In the genomic region with DNA sequence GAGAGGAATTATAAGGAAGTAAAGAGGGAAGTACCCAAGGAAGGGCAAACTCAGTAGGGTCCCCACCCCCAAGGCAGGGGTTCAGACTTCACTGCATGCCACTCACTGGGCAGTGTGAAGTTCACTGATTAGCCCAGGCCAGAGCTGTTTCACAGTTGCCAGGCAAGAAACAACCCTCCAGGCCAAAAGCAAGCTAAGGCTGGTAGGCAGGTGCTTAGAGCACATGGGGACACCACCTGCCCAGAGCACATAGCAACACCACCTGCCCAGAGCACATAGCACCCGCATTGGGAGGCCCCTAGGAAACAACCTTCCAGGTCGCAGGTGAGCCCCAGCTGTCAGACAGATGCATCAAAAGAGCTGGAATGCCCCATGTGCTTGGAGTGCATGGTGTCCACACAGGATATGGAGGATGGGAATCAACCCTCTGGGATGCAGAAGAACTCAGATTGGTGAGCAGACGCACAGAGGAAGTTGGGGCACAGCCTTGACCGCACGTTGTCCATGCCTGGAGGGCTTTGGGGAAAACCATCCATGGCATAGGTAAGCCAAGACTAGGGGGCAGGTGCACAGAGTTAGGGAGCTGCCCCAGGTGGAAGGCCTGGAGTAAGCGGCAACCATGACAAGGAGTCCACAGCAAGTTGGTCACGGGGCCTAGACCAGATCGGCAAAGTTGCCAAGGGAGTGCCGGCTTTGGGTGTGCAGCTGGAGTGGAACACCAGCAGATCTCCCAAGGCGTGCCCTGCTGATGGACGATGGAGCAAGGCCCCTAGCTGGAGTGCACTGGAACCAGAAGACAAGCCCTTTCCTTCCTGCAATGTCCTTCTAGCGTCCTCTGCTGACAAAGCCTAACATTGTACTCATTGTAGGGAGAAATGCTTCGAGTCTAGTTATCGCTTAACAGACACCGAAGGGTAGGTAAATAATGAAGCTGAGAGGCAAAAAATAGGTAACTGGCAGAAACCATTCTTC, we compare ENCODE assay signal across 9 cellular contexts. TPM values are rescaled to one million over a fixed set of nuclear protein-coding genes. Genes with fewer than 3 reads are reported as not detected.
DNase-seq lines count a peak whose midpoint lies in the region; ATAC-seq and TF ChIP-seq lines count a peak whose summit lies in the region.
"Had no signal": no experiment of that assay in that cellular context is flagged by ENCODE, and none has a peak within 500 bp of the region (broad histone marks: within the 10 kb centered on the region; RNA-seq: fewer than 3 reads in every experiment).

No MANE protein-coding gene starts in this region.

- peaks cover 4% of the 10 kb centered on the region for H3K36me3 Mint-ChIP-seq in CD4-positive, alpha-beta T cell (ENCODE audit: low read depth)

- no peaks in the 10 kb centered on the region for H3K36me3 ChIP-seq in A673 (ENCODE audit: insufficient read depth, low read length, poor library complexity, severe bottlenecking)
- H3K36me3 ChIP-seq: neutrophil had no signal

- H3K27me3 ChIP-seq in A673 (replicated peaks; ENCODE audit: insufficient read depth, low read depth, low read length, poor library complexity): no peaks in the 10 kb centered on the region
- H3K27me3 ChIP-seq in CD4-positive, alpha-beta T cell (ENCODE audit: control insufficient read depth, insufficient read depth, low read length): no peaks in the 10 kb centered on the region
- H3K27me3 ChIP-seq: neutrophil had no signal

- no peak for ATAC-seq in stimulated activated naive CD8-positive, alpha-beta T cell treated with anti-CD3 and anti-CD28 coated beads, Interleukin-15, Interleukin-2, amounts not matched to agents 100 U/mL and 50 U/mL, for 24 hours
- ATAC-seq in CD4-positive, alpha-beta T cell (ENCODE audit: poor library complexity): no peak
- ATAC-seq in HG03439 (IDR thresholded peaks at IDR 0.05; ENCODE audit: unreplicated experiment): no peak

- POLR2A ChIA-PET in A673 (lab: Charles Lee; ENCODE audit: low non-redundant PET): no interaction called here
- POLR2A ChIA-PET in CD4-positive, alpha-beta T cell (lab: Charles Lee): interaction anchor here (2.9 to 3.2 kb wide), 3 partner anchors 23 to 51 kb away, joined by 20 to 43 read pairs (median 26); a partner anchor contains a TSS

- in situ Hi-C loops in GM13976 (cut with MboI; ENCODE audit: low sequenced_read_pairs, unreplicated experiment): loop anchor here (5.0 kb wide), 1 partner anchor 47 kb away; no protein-coding TSS in a partner anchor

- H3K4me3 Mint-ChIP-seq in CD4-positive, alpha-beta T cell: no peak overlapping the region

- intact Hi-C loops in A673 (cut with micrococcal nuclease; ENCODE audit: unreplicated experiment): loop anchor here (1.0 to 5.0 kb wide), 2 partner anchors 48 to 197 kb away; no protein-coding TSS in a partner anchor
- intact Hi-C loops in CD4-positive, alpha-beta T cell (cut with DNase I, micrococcal nuclease): loop anchor here (1.0 to 2.0 kb wide), 3 partner anchors 48 to 554 kb away; no protein-coding TSS in a partner anchor

- no peak overlapping the region for H3K27ac ChIP-seq in A673 (ENCODE audit: low read depth, low read length, poor library complexity, severe bottlenecking)
- H3K27ac ChIP-seq in CD4-positive, alpha-beta T cell (ENCODE audit: low read depth, low read length): no peak overlapping the region
- H3K27ac ChIP-seq: neutrophil had no signal

- H3K4me1 ChIP-seq in A673 (ENCODE audit: insufficient read depth, low read length, poor library complexity, severe bottlenecking): no peaks in the 10 kb centered on the region

- peaks cover 7% of the 10 kb centered on the region for H3K4me1 Mint-ChIP-seq in CD4-positive, alpha-beta T cell (ENCODE audit: low read depth)

- no peaks in the 10 kb centered on the region for H3K9me3 ChIP-seq in A673 (ENCODE audit: low read depth, low read length, poor library complexity, severe bottlenecking)
- no peaks in the 10 kb centered on the region for H3K9me3 ChIP-seq in CD4-positive, alpha-beta T cell (ENCODE audit: control insufficient read depth, low read length)
- H3K9me3 ChIP-seq: neutrophil had no signal

- TF ChIP-seq CTCF in A673 (conservative IDR thresholded peaks at IDR 0.05; ENCODE audit: low read depth, low read length) (peak; percentile 45), GM13976 (IDR thresholded peaks at IDR 0.05; ENCODE audit: borderline replicate concordance, control extremely low read depth, extremely low read depth, insufficient read depth, missing control alignments) (peak; percentile 15), fibroblast of the aortic adventitia (IDR thresholded peaks at IDR 0.05; ENCODE audit: insufficient read depth, low read length) (peak; percentile 68)
- no peak for TF ChIP-seq CTCF in CD4-positive, alpha-beta T cell (IDR thresholded peaks at IDR 0.05)

- no TSS peak for BruUV-seq in A673 (replicated peaks; lab: Mats Ljungman, UMichigan)

- H3K9me3 Mint-ChIP-seq in CD4-positive, alpha-beta T cell: no peaks in the 10 kb centered on the region

- no peak overlapping the region for H3K4me3 ChIP-seq in A673 (ENCODE audit: low read depth, low read length, poor library complexity, severe bottlenecking)
- no peak overlapping the region for H3K4me3 ChIP-seq in fibroblast of the aortic adventitia (ENCODE audit: low read depth, low read length)

- DNase-seq in A673 (ENCODE audit: low spot score): peak; percentile 50
- no peak for DNase-seq in GM13976 (ENCODE audit: low spot score)
- peak; percentile 50 for DNase-seq in RPMI7951 (ENCODE audit: low read depth)
- peak; percentile 70 for DNase-seq in fibroblast of the aortic adventitia (ENCODE audit: low read depth)
- DNase-seq in AG08395 (ENCODE audit: low spot score): no peak
- no peak for DNase-seq in stimulated activated naive CD8-positive, alpha-beta T cell treated with anti-CD3 and anti-CD28 coated beads, Interleukin-15, Interleukin-2, amounts not matched to agents 100 U/mL and 50 U/mL, for 24 hours
- no peak for DNase-seq in CD4-positive, alpha-beta T cell

- H3K27me3 Mint-ChIP-seq in CD4-positive, alpha-beta T cell: no peaks in the 10 kb centered on the region

- CTCF ChIA-PET in A673 (lab: Charles Lee): interaction anchor here (0.6 to 2.7 kb wide), 3 partner anchors 49 to 611 kb away, joined by 4 to 54 read pairs (median 5); no protein-coding TSS in a partner anchor
- CTCF ChIA-PET in CD4-positive, alpha-beta T cell (lab: Charles Lee): interaction anchor here (0.6 to 9.3 kb wide), 11 partner anchors 10 to 554 kb away, joined by 3 to 173 read pairs (median 6); a partner anchor contains a TSS

- no peak overlapping the region for H3K27ac Mint-ChIP-seq in CD4-positive, alpha-beta T cell

RNA-seq across cellular contexts. Expression of a gene that starts 7.8 kb away (rescaled TPM):
- total RNA-seq in A673 (2021) (11.5 and 11.6 TPM in 2 replicates), fibroblast of the aortic adventitia (ENCODE audit: low replicate concordance) (12.2 and 19.9 TPM in 2 replicates)
- total RNA-seq in RPMI7951 (2014; rRNA removed; shearing (Covaris generic)): 11.2 and 11.3 TPM in 2 replicates
- 1 to 10 TPM; 3.4 to 3.8 TPM for total RNA-seq in CD4-positive, alpha-beta T cell

RNA-seq across cellular contexts. Expression of a gene that starts 22.4 kb away (rescaled TPM):
- total RNA-seq in A673 (2021) (58.8 and 82.8 TPM in 2 replicates), fibroblast of the aortic adventitia (ENCODE audit: low replicate concordance) (13.7 and 38.5 TPM in 2 replicates)
- 62.4 and 99.0 TPM in 2 replicates for total RNA-seq in RPMI7951 (2014; rRNA removed; shearing (Covaris generic))
- total RNA-seq in CD4-positive, alpha-beta T cell: 10 to 100 TPM; 59.2 to 60.9 TPM

RNA-seq across cellular contexts. Expression of a gene that starts 22.9 kb away (rescaled TPM):
- total RNA-seq in A673 (2021) (42.1 and 54.7 TPM in 2 replicates), fibroblast of the aortic adventitia (ENCODE audit: low replicate concordance) (60.6 and 62.5 TPM in 2 replicates)
- total RNA-seq in RPMI7951 (2014; rRNA removed; shearing (Covaris generic)): 58.5 and 64.4 TPM in 2 replicates
- total RNA-seq in CD4-positive, alpha-beta T cell: 10 to 100 TPM; 24.4 to 25.8 TPM

RNA-seq across cellular contexts. Expression of a gene that starts 45.2 kb away (rescaled TPM):
- total RNA-seq in A673 (2021) (160 and 162 TPM in 2 replicates), fibroblast of the aortic adventitia (ENCODE audit: low replicate concordance) (26.6 and 33.8 TPM in 2 replicates)
- 34.3 and 44.0 TPM in 2 replicates for total RNA-seq in RPMI7951 (2014; rRNA removed; shearing (Covaris generic))
- total RNA-seq in CD4-positive, alpha-beta T cell: 100 to 1,000 TPM; 111 to 116 TPM

RNA-seq across cellular contexts. Expression of a gene that starts 45.4 kb away (rescaled TPM):
- total RNA-seq in A673 (2021) (46.6 and 49.1 TPM in 2 replicates), fibroblast of the aortic adventitia (ENCODE audit: low replicate concordance) (51.5 and 67.4 TPM in 2 replicates)
- 45.8 and 48.6 TPM in 2 replicates for total RNA-seq in RPMI7951 (2014; rRNA removed; shearing (Covaris generic))
- 10 to 100 TPM; 28.7 to 33.0 TPM for total RNA-seq in CD4-positive, alpha-beta T cell

Comparison
In these comparisons a context has a peak if more than half of its experiments do, and no peak if none do; other contexts are left out.
1. DNase-seq: peak in A673 (single experiment), RPMI7951 (single experiment) and fibroblast of the aortic adventitia (single experiment); none in GM13976 (single experiment), AG08395 (single experiment), stimulated activated naive CD8-positive, alpha-beta T cell treated with anti-CD3 and anti-CD28 coated beads, Interleukin-15, Interleukin-2, amounts not matched to agents 100 U/mL and 50 U/mL, for 24 hours (single experiment) and CD4-positive, alpha-beta T cell (0 of 10).